Comparison of ENCODE assay signal across 25 cellular contexts in the genomic region with DNA sequence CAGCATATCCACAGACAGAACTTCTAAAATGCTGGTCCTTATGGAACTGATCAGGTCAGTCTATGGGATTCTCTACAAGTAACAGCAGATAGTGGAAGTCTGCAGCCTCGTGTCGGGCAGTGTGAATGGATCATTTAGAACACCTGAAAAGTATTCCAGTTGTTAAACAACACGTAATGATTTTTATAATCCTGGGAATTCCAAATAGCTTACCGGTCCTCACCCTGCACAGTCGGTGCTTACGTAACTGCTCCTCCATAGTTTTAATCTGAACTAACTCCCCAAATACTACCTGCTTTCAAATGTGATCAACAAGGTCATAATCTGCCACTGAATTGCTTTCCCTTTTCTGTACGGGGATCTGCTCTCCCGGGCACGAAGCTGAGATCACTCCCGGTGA.
A peak's percentile ranks its signal among the peaks of the same experiment; 100 is the strongest.
DNase-seq lines count a peak whose midpoint lies in the region; ATAC-seq and TF ChIP-seq lines count a peak whose summit lies in the region.
"Had no signal": no experiment of that assay in that cellular context is flagged by ENCODE, and none has a peak within 500 bp of the region (broad histone marks: within the 10 kb centered on the region; RNA-seq: fewer than 3 reads in every experiment).

No MANE protein-coding gene starts in this region.

- H3K36me3 ChIP-seq in RWPE2 (ENCODE audit: low read depth) (no peaks in the 10 kb centered on the region), aorta (ENCODE audit: control insufficient read depth in 1 of 2, insufficient read depth in 2 of 2, low read length in 1 of 2) (no peaks in the 10 kb centered on the region)
- H3K36me3 ChIP-seq: HAP-1 had no signal

- H3K27ac ChIP-seq in RWPE2 (ENCODE audit: poor library complexity, severe bottlenecking), result no peak overlapping the region
- H3K27ac ChIP-seq in layer of hippocampus (ENCODE audit: low read depth, low read length), result peak overlapping the region; percentile 14
- peak overlapping the region; percentile 20 to 30 for H3K27ac ChIP-seq in aorta (ENCODE audit: low read depth in 1 of 2, low read length in 2 of 2)
- H3K27ac ChIP-seq: A549; BLaER1 treated with 17β-estradiol and CSF1 and Interleukin-3, amounts not matched to agents 10 nM and 100 nM; GM23248 had no signal

- no peak for DNase-seq in activated T-cell treated with anti-CD3 and anti-CD28 coated beads, Interleukin-2, amount 50 U/mL, for 24 hours
- no peak for DNase-seq in activated T-cell treated with anti-CD3 and anti-CD28 coated beads, Interleukin-2, amount 50 U/mL, for 48 hours
- DNase-seq in RWPE2 (ENCODE audit: low spot score) (no peak), aorta (no peak), posterior cingulate gyrus (no peak)
- DNase-seq: AML-193; CD4-positive, alpha-beta T cell; GM23248; HFFc6; KBM-7; MV-4-11; NCI-H1105; NCI-H146; NCI-H1930; NCI-H446; NCI-H524 treated with DMSO at 0.1 percent for 48 hours; NCI-H774; NK-92 treated with Interleukin-12 subunit alpha and Interleukin-12 subunit beta, amount 100 ng/mL, for 24 hours; RPMI8226; SHP77 treated with DMSO at 0.1 percent for 48 hours had no signal

- intact Hi-C loops in aorta (cut with DNase I) (loop anchor here in 1 of 2 donors (10.0 kb wide), 1 partner anchor 355 kb away; no protein-coding TSS in a partner anchor), posterior cingulate gyrus (cut with DNase I) (loop anchor here (10.0 kb wide), 1 partner anchor 85 kb away; no protein-coding TSS in a partner anchor)

- H3K27me3 ChIP-seq in RWPE2 (ENCODE audit: insufficient read depth, poor library complexity, severe bottlenecking) (no peaks in the 10 kb centered on the region), layer of hippocampus (ENCODE audit: control insufficient read depth, insufficient read depth, low read length) (no peaks in the 10 kb centered on the region), aorta (ENCODE audit: control insufficient read depth in 1 of 2, insufficient read depth in 2 of 2, low read length in 1 of 2) (no peaks in the 10 kb centered on the region)
- H3K27me3 ChIP-seq: BLaER1 treated with 17β-estradiol and CSF1 and Interleukin-3, amounts not matched to agents 10 nM and 100 nM had no signal

- H3K9me3 ChIP-seq in RWPE2 (ENCODE audit: severe bottlenecking), result no peaks in the 10 kb centered on the region
- no peaks in the 10 kb centered on the region for H3K9me3 ChIP-seq in aorta (ENCODE audit: control insufficient read depth, low read length)
- H3K9me3 ChIP-seq: A549, HAP-1 had no signal

- ATAC-seq in RWPE2 (ENCODE audit: low read depth) (peak; percentile 74), aorta (ENCODE audit: low FRiP score) (no peak)
- no peak for ATAC-seq in activated CD4-positive, CD25-positive, alpha-beta regulatory T cell treated with anti-CD3 and anti-CD28 coated beads, Interleukin-2, amount 50 U/mL, for 24 hours
- ATAC-seq: A549 had no signal

- no peak overlapping the region for H3K4me3 ChIP-seq in RWPE2 (ENCODE audit: severe bottlenecking)
- H3K4me3 ChIP-seq in aorta (ENCODE audit: low read length in 2 of 2), result no peak overlapping the region
- H3K4me3 ChIP-seq: A549; BLaER1 treated with 17β-estradiol and CSF1 and Interleukin-3, amounts not matched to agents 10 nM and 100 nM; GM23248; HAP-1 had no signal

- H3K36me3 Mint-ChIP-seq in activated T-cell treated with anti-CD3 and anti-CD28 coated beads, Interleukin-2, amount 50 U/mL, for 24 hours (ENCODE audit: low read depth), result peaks cover 53% of the 10 kb centered on the region

- no peaks in the 10 kb centered on the region for H3K9me3 Mint-ChIP-seq in activated T-cell treated with anti-CD3 and anti-CD28 coated beads, Interleukin-2, amount 50 U/mL, for 24 hours
- H3K9me3 Mint-ChIP-seq: CD4-positive, alpha-beta T cell; HFFc6 had no signal

- H3K4me1 ChIP-seq in RWPE2 (ENCODE audit: insufficient read depth, poor library complexity, severe bottlenecking) (no peaks in the 10 kb centered on the region), aorta (ENCODE audit: control insufficient read depth in 1 of 2, insufficient read depth in 2 of 2, low read length in 2 of 2) (peaks cover 0 to 6% of the 10 kb centered on the region in 2 donors)
- H3K4me1 ChIP-seq: A549, HAP-1 had no signal

- no peaks in the 10 kb centered on the region for H3K27me3 Mint-ChIP-seq in activated T-cell treated with anti-CD3 and anti-CD28 coated beads, Interleukin-2, amount 50 U/mL, for 24 hours
- H3K27me3 Mint-ChIP-seq: CD4-positive, alpha-beta T cell had no signal

- peaks cover 41% of the 10 kb centered on the region for H3K4me1 Mint-ChIP-seq in activated T-cell treated with anti-CD3 and anti-CD28 coated beads, Interleukin-2, amount 50 U/mL, for 24 hours (ENCODE audit: low read depth)

- whole genome bisulfite sequencing in aorta, 2 donors, result 41 to 55% methylated on average over 10 of the region's 10 CpGs

- no peak overlapping the region for H3K4me3 Mint-ChIP-seq in activated T-cell treated with anti-CD3 and anti-CD28 coated beads, Interleukin-2, amount 50 U/mL, for 24 hours
- H3K4me3 Mint-ChIP-seq: CD4-positive, alpha-beta T cell; HFFc6 had no signal

- H3K27ac Mint-ChIP-seq in activated T-cell treated with anti-CD3 and anti-CD28 coated beads, Interleukin-2, amount 50 U/mL, for 24 hours, result peak overlapping the region; percentile 35
- H3K27ac Mint-ChIP-seq: CD4-positive, alpha-beta T cell; HFFc6 had no signal

- no peak for TF ChIP-seq CTCF in RWPE2 (IDR thresholded peaks at IDR 0.05; ENCODE audit: poor library complexity, severe bottlenecking)
